Comparison of ENCODE assay signal across 23 cellular contexts in the genomic region with DNA sequence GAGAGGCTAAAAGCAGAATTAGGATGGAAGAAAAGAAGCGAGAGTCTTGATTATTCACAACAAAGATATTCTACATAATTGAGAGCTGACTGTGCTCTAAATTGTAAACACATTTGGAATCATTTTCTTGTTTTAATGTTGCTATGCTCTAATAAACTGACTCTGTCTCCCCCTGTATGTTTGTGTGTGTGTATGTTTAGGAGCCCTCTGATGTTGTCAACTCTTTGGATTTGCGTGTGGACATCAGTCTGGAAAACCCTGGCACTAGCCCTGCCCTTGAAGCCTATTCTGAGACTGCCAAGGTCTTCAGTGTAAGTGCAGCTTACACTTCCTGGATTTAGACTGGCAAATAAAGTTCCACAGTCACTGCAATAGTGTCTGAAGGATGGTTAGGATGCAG. TPM values are rescaled to one million over a fixed set of nuclear protein-coding genes. Genes with fewer than 3 reads are reported as not detected.
A peak's percentile ranks its signal among the peaks of the same experiment; 100 is the strongest.
DNase-seq lines count a peak whose midpoint lies in the region; ATAC-seq and TF ChIP-seq lines count a peak whose summit lies in the region.
"Had no signal": no experiment of that assay in that cellular context is flagged by ENCODE, and none has a peak within 500 bp of the region (broad histone marks: within the 10 kb centered on the region; RNA-seq: fewer than 3 reads in every experiment).

No MANE protein-coding gene starts in this region.

- H3K27ac ChIP-seq in right atrium auricular region (peak overlapping the region in 1 of 2 donors; percentile 13), SK-N-SH (ENCODE audit: low read depth in 2 of 2, low read length in 1 of 2) (peak overlapping the region in 1 of 2 experiments; percentile 58; a peak in 3 of 4 replicates), esophagus muscularis mucosa (replicated peaks in 1 of 4) (no peak overlapping the region)
- H3K27ac ChIP-seq: A549, colonic mucosa had no signal

- no peaks in the 10 kb centered on the region for H3K36me3 ChIP-seq in right atrium auricular region
- H3K36me3 ChIP-seq in SK-N-SH (replicated peaks in 1 of 2; ENCODE audit: control insufficient read depth in 1 of 2, insufficient read depth in 2 of 2, low read length in 1 of 2): peaks cover 87 to 100% of the 10 kb centered on the region in 2 experiments
- peaks cover 0 to 23% (median 13%) of the 10 kb centered on the region in 4 donors for H3K36me3 ChIP-seq in esophagus muscularis mucosa
- H3K36me3 ChIP-seq: colonic mucosa had no signal

- CTCF ChIA-PET in SK-N-SH (lab: Yijun Ruan, JAX): interaction anchor here (0.8 to 1.0 kb wide), 2 partner anchors 118 to 124 kb away, joined by 3 to 4 read pairs; no protein-coding TSS in a partner anchor

- no peak for DNase-seq in Right ventricle myocardium superior
- DNase-seq in right atrium auricular region (ENCODE audit: low spot score): no peak
- DNase-seq in SK-N-SH: no peak
- peak; percentile 27 for DNase-seq in fibroblast of the aortic adventitia (ENCODE audit: low read depth)
- no peak for DNase-seq in esophagus muscularis mucosa (ENCODE audit: extremely low spot score)
- no peak for DNase-seq in retina
- no peak for DNase-seq in activated effector memory CD4-positive, alpha-beta T cell treated with Interleukin-2 at 50 U/mL for 16 hours
- DNase-seq: activated T-cell treated with anti-CD3 and anti-CD28 coated beads, Interleukin-2, amount 50 U/mL, for 48 hours; CD4-positive, alpha-beta memory T cell; colonic mucosa; DMS153; kidney; mammary epithelial cell; NCI-H1417; NCI-H510A treated with DMSO at 0.1 percent for 48 hours; stimulated activated CD4-positive, alpha-beta T cell treated with anti-CD3 and anti-CD28 coated beads, Interleukin-15, amount 100 ng/mL, for 24 hours; SW 1271 had no signal

- H3K9me3 ChIP-seq in right atrium auricular region: no peaks in the 10 kb centered on the region
- no peaks in the 10 kb centered on the region for H3K9me3 ChIP-seq in SK-N-SH
- no peaks in the 10 kb centered on the region for H3K9me3 ChIP-seq in esophagus muscularis mucosa
- H3K9me3 ChIP-seq: A549, colonic mucosa, HAP-1 had no signal

- TF ChIP-seq CTCF in right atrium auricular region (IDR thresholded peaks at IDR 0.05) (no peak), SK-N-SH (IDR thresholded peaks at IDR 0.05) (peak; percentile 11; the same call in 1 of the 2 replicates), fibroblast of the aortic adventitia (IDR thresholded peaks at IDR 0.05; ENCODE audit: insufficient read depth, low read length) (no peak), esophagus muscularis mucosa (IDR thresholded peaks at IDR 0.05) (no peak)

- TF ChIP-seq RAD21 in SK-N-SH (IDR thresholded peaks at IDR 0.05; ENCODE audit: low read length): no peak

- H3K27me3 ChIP-seq in right atrium auricular region: no peaks in the 10 kb centered on the region
- no peaks in the 10 kb centered on the region for H3K27me3 ChIP-seq in SK-N-SH (ENCODE audit: insufficient read depth)
- no peaks in the 10 kb centered on the region for H3K27me3 ChIP-seq in esophagus muscularis mucosa
- H3K27me3 ChIP-seq: colonic mucosa had no signal

- 73% methylated on average over 2 of the region's 2 CpGs for WGBS in SK-N-SH (ENCODE audit: low lambda C conversion rate)
- WGBS in esophagus muscularis mucosa: 83% methylated on average over 2 of the region's 2 CpGs

- ATAC-seq in Right ventricle myocardium superior (ENCODE audit: poor library complexity) (peak; percentile 81), HG03175 (IDR thresholded peaks at IDR 0.05; ENCODE audit: unreplicated experiment) (no peak)
- ATAC-seq: A549; activated CD4-positive, CD25-positive, alpha-beta regulatory T cell treated with anti-CD3 and anti-CD28 coated beads, Interleukin-2, amount 50 U/mL, for 24 hours; activated naive CD4-positive, alpha-beta T cell treated with anti-CD3 and anti-CD28 coated beads, Interleukin-2, amount 50 U/mL, for 72 hours; HepG2 had no signal

- intact Hi-C loops in Right ventricle myocardium superior (cut with DNase I): no loop called here
- intact Hi-C loops in esophagus muscularis mucosa (cut with DNase I): no loop called here

- H3K9me2 ChIP-seq in SK-N-SH: no peaks in the 10 kb centered on the region

- H3K9ac ChIP-seq in SK-N-SH: no peak overlapping the region

- no peak overlapping the region for H3K4me3 ChIP-seq in right atrium auricular region
- no peak overlapping the region for H3K4me3 ChIP-seq in SK-N-SH (ENCODE audit: low read depth in 2 of 2, low read length in 1 of 2)
- H3K4me3 ChIP-seq in fibroblast of the aortic adventitia (ENCODE audit: low read depth, low read length): no peak overlapping the region
- no peak overlapping the region for H3K4me3 ChIP-seq in esophagus muscularis mucosa
- H3K4me3 ChIP-seq: A549, colonic mucosa, HAP-1 had no signal

- POLR2A ChIA-PET in SK-N-SH (lab: Yijun Ruan, JAX): no interaction called here

- peaks cover 55% of the 10 kb centered on the region for H3F3A ChIP-seq in SK-N-SH (replicated peaks; ENCODE audit: insufficient read depth)

- no peaks in the 10 kb centered on the region for H4K20me1 ChIP-seq in SK-N-SH (ENCODE audit: insufficient read depth)

- TF ChIP-seq POLR2A in esophagus muscularis mucosa (IDR thresholded peaks at IDR 0.05; ENCODE audit: low read depth): no peak

- H3K79me2 ChIP-seq in SK-N-SH (ENCODE audit: insufficient read depth): 0 out of 2 replicates have a peak, but pooled peaks cover 4% of the 10 kb centered on the region

- H3K4me2 ChIP-seq in SK-N-SH: no peak overlapping the region
- H3K4me2 ChIP-seq: A549 had no signal

- TF ChIP-seq EP300 in SK-N-SH (IDR thresholded peaks at IDR 0.05; ENCODE audit: borderline replicate concordance in 1 of 2, low read depth in 1 of 2, low read length in 1 of 2): no peak
- no peak for TF ChIP-seq EP300 in esophagus muscularis mucosa (IDR thresholded peaks at IDR 0.05)

- H3K4me1 ChIP-seq in right atrium auricular region (peaks cover 0 to 11% of the 10 kb centered on the region in 2 donors), SK-N-SH (ENCODE audit: control insufficient read depth in 1 of 2, insufficient read depth in 2 of 2, low read depth in 1 of 2, low read length in 1 of 2) (peaks cover 0 to 2% of the 10 kb centered on the region in 2 experiments; a peak in 1 of 4 replicates), esophagus muscularis mucosa (no peaks in the 10 kb centered on the region)
- H3K4me1 ChIP-seq: A549, colonic mucosa, HAP-1 had no signal

- H2AFZ ChIP-seq in SK-N-SH (ENCODE audit: low read depth): no peak overlapping the region

TF ChIP-seq in SK-N-SH, 30 proteins besides CTCF, POLR2A, EP300 and RAD21 (continues in another document):
- no peak for TF ChIP-seq GABPA (IDR thresholded peaks at IDR 0.05; ENCODE audit: low read depth)
- TF ChIP-seq TEAD4 (IDR thresholded peaks at IDR 0.05; ENCODE audit: borderline replicate concordance, insufficient read depth): no peak
- TF ChIP-seq RXRA (IDR thresholded peaks at IDR 0.05; ENCODE audit: borderline replicate concordance, low read depth): no peak
- TF ChIP-seq FOXM1 (IDR thresholded peaks at IDR 0.05; ENCODE audit: low read depth): no peak
- TF ChIP-seq, protein P1, sequence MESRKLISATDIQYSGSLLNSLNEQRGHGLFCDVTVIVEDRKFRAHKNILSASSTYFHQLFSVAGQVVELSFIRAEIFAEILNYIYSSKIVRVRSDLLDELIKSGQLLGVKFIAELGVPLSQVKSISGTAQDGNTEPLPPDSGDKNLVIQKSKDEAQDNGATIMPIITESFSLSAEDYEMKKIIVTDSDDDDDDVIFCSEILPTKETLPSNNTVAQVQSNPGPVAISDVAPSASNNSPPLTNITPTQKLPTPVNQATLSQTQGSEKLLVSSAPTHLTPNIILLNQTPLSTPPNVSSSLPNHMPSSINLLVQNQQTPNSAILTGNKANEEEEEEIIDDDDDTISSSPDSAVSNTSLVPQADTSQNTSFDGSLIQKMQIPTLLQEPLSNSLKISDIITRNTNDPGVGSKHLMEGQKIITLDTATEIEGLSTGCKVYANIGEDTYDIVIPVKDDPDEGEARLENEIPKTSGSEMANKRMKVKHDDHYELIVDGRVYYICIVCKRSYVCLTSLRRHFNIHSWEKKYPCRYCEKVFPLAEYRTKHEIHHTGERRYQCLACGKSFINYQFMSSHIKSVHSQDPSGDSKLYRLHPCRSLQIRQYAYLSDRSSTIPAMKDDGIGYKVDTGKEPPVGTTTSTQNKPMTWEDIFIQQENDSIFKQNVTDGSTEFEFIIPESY (IDR thresholded peaks at IDR 0.05; ENCODE audit: borderline replicate concordance, low read depth): no peak
- no peak for TF ChIP-seq FOXJ3 (CRISPR knock-in tag; IDR thresholded peaks at IDR 0.05)
- TF ChIP-seq, protein P2, sequence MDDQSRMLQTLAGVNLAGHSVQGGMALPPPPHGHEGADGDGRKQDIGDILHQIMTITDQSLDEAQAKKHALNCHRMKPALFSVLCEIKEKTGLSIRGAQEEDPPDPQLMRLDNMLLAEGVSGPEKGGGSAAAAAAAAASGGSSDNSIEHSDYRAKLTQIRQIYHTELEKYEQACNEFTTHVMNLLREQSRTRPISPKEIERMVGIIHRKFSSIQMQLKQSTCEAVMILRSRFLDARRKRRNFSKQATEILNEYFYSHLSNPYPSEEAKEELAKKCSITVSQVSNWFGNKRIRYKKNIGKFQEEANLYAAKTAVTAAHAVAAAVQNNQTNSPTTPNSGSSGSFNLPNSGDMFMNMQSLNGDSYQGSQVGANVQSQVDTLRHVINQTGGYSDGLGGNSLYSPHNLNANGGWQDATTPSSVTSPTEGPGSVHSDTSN (IDR thresholded peaks at IDR 0.05): no peak
- no peak for TF ChIP-seq SMC3 (IDR thresholded peaks at IDR 0.05; ENCODE audit: low read depth, low read length)
- no peak for TF ChIP-seq USF2 (IDR thresholded peaks at IDR 0.05; ENCODE audit: borderline replicate concordance, low read depth, low read length)

RNA-seq across cellular contexts. Expression of gene MOCS2, which starts 37.8 kb away (rescaled TPM):
- 94.1 TPM for total RNA-seq in Right ventricle myocardium superior
- 10 to 100 TPM; 64.5 to 80.0 TPM for total RNA-seq in right atrium auricular region
- 26.4 and 35.2 TPM in 2 replicates for polyA plus RNA-seq in SK-N-SH (2012; rRNA removed)
- 42.3 and 56.5 TPM in 2 replicates for polyA plus RNA-seq in SK-N-SH (2012; cell fraction: cytosol; rRNA removed)
- polyA plus RNA-seq in SK-N-SH (2012; cell fraction: nucleus; rRNA removed): 8.4 and 15.1 TPM in 2 replicates
- total RNA-seq in fibroblast of the aortic adventitia (ENCODE audit: low replicate concordance): 74.2 and 74.8 TPM in 2 replicates
- total RNA-seq in esophagus muscularis mucosa: 100 to 1,000 TPM in 1 of 4 donors, 10 to 100 TPM in 3; 68.1 to 122 (median 85.2) TPM
